Comparison of ENCODE assay signal across 22 cellular contexts in the genomic region with DNA sequence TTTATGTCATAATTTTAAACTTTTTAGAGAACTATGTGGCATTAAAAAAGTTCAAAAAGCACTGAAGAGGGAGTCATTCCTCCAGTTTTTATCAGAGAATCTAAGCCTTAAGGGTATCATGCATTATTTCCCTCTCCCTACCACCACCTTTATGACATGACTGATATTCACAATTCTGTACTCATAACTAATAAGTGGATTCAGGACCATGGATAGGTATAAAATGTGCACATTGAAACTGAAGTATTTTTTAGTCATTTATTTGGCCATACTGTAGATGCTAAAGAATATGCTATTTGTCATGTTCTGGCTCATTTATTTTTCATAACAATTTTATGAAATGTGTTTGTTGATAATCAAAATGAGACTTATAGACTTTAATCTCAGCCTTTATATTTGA.
"Had no signal": no experiment of that assay in that cellular context is flagged by ENCODE, and none has a peak within 500 bp of the region (broad histone marks: within the 10 kb centered on the region; RNA-seq: fewer than 3 reads in every experiment).

No MANE protein-coding gene starts in this region.

- H3K27me3 ChIP-seq: SJCRH30 had no signal

- FAIRE-seq: astrocyte had no signal

- H3K4me1 ChIP-seq: SJCRH30 had no signal

- ATAC-seq: activated CD4-positive, CD25-positive, alpha-beta regulatory T cell treated with anti-CD3 and anti-CD28 coated beads, Interleukin-2, amount 50 U/mL, for 24 hours; activated naive CD4-positive, alpha-beta T cell treated with anti-CD3 and anti-CD28 coated beads, Interleukin-2, amount 50 U/mL, for 72 hours; activated naive CD8-positive, alpha-beta T cell treated with anti-CD3 and anti-CD28 coated beads, Interleukin-2, amount 50 U/mL, for 24 hours; activated T-cell treated with anti-CD3 and anti-CD28 coated beads, Interleukin-2, amount 50 U/mL, for 4 hours; Panc1 had no signal

- H3K36me3 ChIP-seq: SJCRH30 had no signal

- H3K27ac ChIP-seq: RWPE1, SJCRH30 had no signal

- H3K9me3 ChIP-seq: SJCRH30 had no signal

- DNase-seq: activated CD4-positive, alpha-beta T cell treated with anti-CD3 and anti-CD28 coated beads for 4 hours; activated CD4-positive, alpha-beta T cell treated with anti-CD3 and anti-CD28 coated beads, Interleukin-2, amount 50 U/mL, for 48 hours; activated CD8-positive, alpha-beta memory T cell treated with anti-CD3 and anti-CD28 coated beads for 24 hours; activated effector memory CD4-positive, alpha-beta T cell treated with anti-CD3 and anti-CD28 coated beads, Interleukin-2, amount 50 U/mL, for 16 hours; activated naive CD4-positive, alpha-beta T cell treated with Interleukin-2 at 50 U/mL for 16 hours; activated naive CD8-positive, alpha-beta T cell treated with anti-CD3 and anti-CD28 coated beads, Interleukin-2, amount 50 U/mL, for 24 hours; activated T-cell treated with anti-CD3 and anti-CD28 coated beads, Interleukin-2, amount 50 U/mL, for 4 hours; amygdala; caudate nucleus; NCI-H1105 treated with DMSO at 0.1 percent for 48 hours; NCI-H1436 treated with DMSO at 0.1 percent for 48 hours; NCI-H187; NCI-H2081; NCI-H510A treated with DMSO at 0.1 percent for 48 hours; NCI-H69; Right ventricle myocardium superior had no signal

- H3K4me3 ChIP-seq: SJCRH30 had no signal
